In genomic region chr20:5981139-5981538, GRCh38 we compare ENCODE assay signal across 27 cellular contexts.
"Had no signal": no experiment of that assay in that cellular context is flagged by ENCODE, and none has a peak within 500 bp of the region (broad histone marks: within the 10 kb centered on the region; RNA-seq: fewer than 3 reads in every experiment).

No MANE protein-coding gene starts in this region.

- H3K27me3 ChIP-seq: dorsolateral prefrontal cortex, esophagus muscularis mucosa, heart right ventricle, left lung, right atrium auricular region, sigmoid colon, spleen, tibial nerve, upper lobe of right lung, uterus had no signal

- H3K4me1 ChIP-seq: esophagus muscularis mucosa, heart right ventricle, left lung, right atrium auricular region, sigmoid colon, spleen, tibial nerve, upper lobe of right lung, uterus had no signal

- H3K4me3 ChIP-seq: dorsolateral prefrontal cortex, esophagus muscularis mucosa, heart right ventricle, left lung, prostate gland, right atrium auricular region, sigmoid colon, spleen, thoracic aorta, tibial nerve, upper lobe of right lung, uterus had no signal

- FAIRE-seq: endothelial cell of umbilical vein had no signal

- H3K9me3 ChIP-seq: esophagus muscularis mucosa, heart right ventricle, left lung, prostate gland, right atrium auricular region, sigmoid colon, spleen, thoracic aorta, tibial nerve, upper lobe of right lung, uterus had no signal

- DNase-seq: cerebellar nuclear complex; dorsolateral prefrontal cortex; effector CD8-positive, alpha-beta T cell; foreskin melanocyte; glutamatergic neuron; heart right ventricle; hypothalamus; immature natural killer cell; islet precursor cell; left lung; mesendoderm; midbrain; naive thymus-derived CD4-positive, alpha-beta T cell; nephron progenitor cell; nucleus accumbens; sigmoid colon; spleen; stimulated activated CD4-positive, alpha-beta T cell treated with anti-CD3 and anti-CD28 coated beads, Interleukin-4, amount 100 ng/mL, for 4 hours; upper lobe of right lung; uterus had no signal

- H3K36me3 ChIP-seq: prostate gland, thoracic aorta, uterus had no signal

- ATAC-seq: heart right ventricle; left lung; naive thymus-derived CD4-positive, alpha-beta T cell; stimulated activated memory B cell treated with anti-CD40 and anti-IgM and Interleukin-4, amounts not matched to agents 10 μg/mL and 1 μg/mL and 100 μg/mL, for 72 hours; upper lobe of right lung had no signal

- H3K27ac ChIP-seq: dorsolateral prefrontal cortex, esophagus muscularis mucosa, heart right ventricle, left lung, prostate gland, right atrium auricular region, sigmoid colon, spleen, thoracic aorta, tibial nerve, upper lobe of right lung, uterus had no signal
